In genomic region chr17:82058855-82059249, GRCh38 we compare ENCODE assay signal across 18 cellular contexts. TPM values are rescaled to one million over a fixed set of nuclear protein-coding genes. Genes with fewer than 3 reads are reported as not detected.
DNase-seq lines count a peak whose midpoint lies in the region; ATAC-seq, FAIRE-seq and TF ChIP-seq lines count a peak whose summit lies in the region.
"Had no signal": no experiment of that assay in that cellular context is flagged by ENCODE, and none has a peak within 500 bp of the region (broad histone marks: within the 10 kb centered on the region; RNA-seq: fewer than 3 reads in every experiment).

No MANE protein-coding gene starts in this region.

- H3K79me2 ChIP-seq in SK-N-SH (ENCODE audit: insufficient read depth) (peaks cover 17% of the 10 kb centered on the region; the same call in 1 of the 2 replicates), osteoblast (ENCODE audit: insufficient read depth, low read length) (peaks cover 16% of the 10 kb centered on the region)

- no peak for TF ChIP-seq RAD21 in SK-N-SH (IDR thresholded peaks at IDR 0.05; ENCODE audit: low read length)

- H2AFZ ChIP-seq in SK-N-SH (ENCODE audit: low read depth), result no peak overlapping the region
- H2AFZ ChIP-seq in osteoblast (ENCODE audit: low read length), result no peak overlapping the region

- H4K20me1 ChIP-seq in SK-N-SH (ENCODE audit: insufficient read depth), result no peaks in the 10 kb centered on the region
- H4K20me1 ChIP-seq in osteoblast (ENCODE audit: insufficient read depth, low read length), result peaks cover 3% of the 10 kb centered on the region

- H3K4me3 ChIP-seq in SK-N-SH (ENCODE audit: low read depth in 2 of 2, low read length in 1 of 2), result no peak overlapping the region
- H3K4me3 ChIP-seq in GM06990 (replicated peaks; ENCODE audit: low read depth, low read length), result no peak overlapping the region
- H3K4me3 ChIP-seq in WERI-Rb-1 (ENCODE audit: low read depth, low read length), result no peak overlapping the region
- no peak overlapping the region for H3K4me3 ChIP-seq in osteoblast (ENCODE audit: insufficient read depth, low read length)
- H3K4me3 ChIP-seq: Peyer's patch had no signal

- H3K9ac ChIP-seq in SK-N-SH, result no peak overlapping the region

- 96% methylated on average over 10 of the region's 10 CpGs for WGBS in SK-N-SH (ENCODE audit: low lambda C conversion rate)

- no peak for TF ChIP-seq EP300 in SK-N-SH (IDR thresholded peaks at IDR 0.05; ENCODE audit: borderline replicate concordance in 1 of 2, low read depth in 1 of 2, low read length in 1 of 2)

- H3K36me3 ChIP-seq in SK-N-SH (replicated peaks in 1 of 2; ENCODE audit: control insufficient read depth in 1 of 2, insufficient read depth in 2 of 2, low read length in 1 of 2) (peaks cover 39 to 98% of the 10 kb centered on the region in 2 experiments), GM06990 (ENCODE audit: control insufficient read depth, insufficient read depth, low read length) (peaks cover 56% of the 10 kb centered on the region), WERI-Rb-1 (peaks cover 97% of the 10 kb centered on the region), osteoblast (ENCODE audit: insufficient read depth, low read length) (peaks cover 50% of the 10 kb centered on the region)

- POLR2A ChIA-PET in SK-N-SH (lab: Yijun Ruan, JAX), result interaction anchor here (0.6 to 1.3 kb wide), 8 partner anchors 18 to 212 kb away, joined by 3 to 4 read pairs (median 3); partner anchors contain the start of genes DCXR and RAC3

- no peaks in the 10 kb centered on the region for H3K9me3 ChIP-seq in SK-N-SH
- no peaks in the 10 kb centered on the region for H3K9me3 ChIP-seq in WERI-Rb-1 (ENCODE audit: severe bottlenecking)
- no peaks in the 10 kb centered on the region for H3K9me3 ChIP-seq in osteoblast (ENCODE audit: low read depth, low read length)
- H3K9me3 ChIP-seq: Peyer's patch had no signal

- CTCF ChIA-PET in SK-N-SH (lab: Yijun Ruan, JAX), result interaction anchor here (1.2 to 8.0 kb wide), 7 partner anchors 21 to 99 kb away, joined by 4 to 47 read pairs (median 7); partner anchors contain the start of genes DCXR and RAC3

- no peak for FAIRE-seq in RCC 7860 (lab: Jason Lieb, UNC)
- FAIRE-seq: GM12891, GM18507 had no signal

- H3K9me2 ChIP-seq in SK-N-SH, result no peaks in the 10 kb centered on the region

- H3K27ac ChIP-seq in SK-N-SH (ENCODE audit: low read depth in 2 of 2, low read length in 1 of 2) (peak overlapping the region in 1 of 2 experiments; percentile 48; a peak in 1 of 4 replicates), WERI-Rb-1 (peak overlapping the region; percentile 23), osteoblast (ENCODE audit: low read depth, low read length) (no peak overlapping the region)
- H3K27ac ChIP-seq: Peyer's patch had no signal

- TF ChIP-seq CTCF in SK-N-SH (IDR thresholded peaks at IDR 0.05), result no peak
- TF ChIP-seq CTCF in GM06990 (IDR thresholded peaks at IDR 0.05; ENCODE audit: insufficient read depth, low read length, poor library complexity, severe bottlenecking), result no peak
- TF ChIP-seq CTCF in WERI-Rb-1 (IDR thresholded peaks at IDR 0.05; ENCODE audit: low read depth, low read length), result no peak
- no peak for TF ChIP-seq CTCF in osteoblast (IDR thresholded peaks at IDR 0.05; ENCODE audit: extremely low read depth, low read depth, low read length)

- H3K4me1 ChIP-seq in SK-N-SH (ENCODE audit: control insufficient read depth in 1 of 2, insufficient read depth in 2 of 2, low read depth in 1 of 2, low read length in 1 of 2) (peaks cover 0 to 8% of the 10 kb centered on the region in 2 experiments; a peak in 1 of 4 replicates), osteoblast (ENCODE audit: insufficient read depth, low read length) (no peaks in the 10 kb centered on the region)

- no peak overlapping the region for H3K4me2 ChIP-seq in SK-N-SH
- no peak overlapping the region for H3K4me2 ChIP-seq in osteoblast (ENCODE audit: insufficient read depth, low read length)

- no peaks in the 10 kb centered on the region for H3K27me3 ChIP-seq in SK-N-SH (ENCODE audit: insufficient read depth)
- H3K27me3 ChIP-seq in GM06990 (replicated peaks; ENCODE audit: control insufficient read depth, insufficient read depth, low read length), result no peaks in the 10 kb centered on the region
- H3K27me3 ChIP-seq in WERI-Rb-1 (ENCODE audit: insufficient read depth, low read depth, severe bottlenecking), result no peaks in the 10 kb centered on the region
- H3K27me3 ChIP-seq in osteoblast (ENCODE audit: insufficient read depth, low read length), result no peaks in the 10 kb centered on the region
- H3K27me3 ChIP-seq: Peyer's patch had no signal

- DNase-seq in SK-N-SH (no peak), GM06990 (ENCODE audit: extremely low read depth, insufficient read length) (peak; percentile 8), WERI-Rb-1 (no peak), osteoblast (ENCODE audit: insufficient read length, low spot score, missing footprints) (peak; percentile 81), GOT3 (lab: John Stamatoyannopoulos, UW) (no peak), cerebellar cortex (ENCODE audit: low spot score) (no peak), RCC 7860 (ENCODE audit: low spot score) (no peak)
- DNase-seq: 8988T; CD4-positive, alpha-beta T cell; DMS153; GF-D8; NCI-H1105 treated with DMSO at 0.1 percent for 48 hours; NCI-H1694; Peyer's patch; SIG-M5 had no signal

- ATAC-seq in SK-N-SH treated with all-trans-retinoic acid at 6 μM for 48 hours, result no peak

- peaks cover 33% of the 10 kb centered on the region for H3F3A ChIP-seq in SK-N-SH (replicated peaks; ENCODE audit: insufficient read depth)

TF ChIP-seq in SK-N-SH, 30 proteins besides CTCF, POLR2A, EP300 and RAD21:
- TF ChIP-seq POLR2AphosphoS5 (IDR thresholded peaks at IDR 0.05; ENCODE audit: low read depth, low read length) (peak; percentile 22), FOXM1 (IDR thresholded peaks at IDR 0.05; ENCODE audit: low read depth) (no peak), FOXJ3 (CRISPR knock-in tag; IDR thresholded peaks at IDR 0.05) (no peak), MEF2A (IDR thresholded peaks at IDR 0.05; ENCODE audit: borderline replicate concordance, low read depth) (no peak), YY1 (IDR thresholded peaks at IDR 0.05; ENCODE audit: low read depth) (no peak), SMC3 (IDR thresholded peaks at IDR 0.05; ENCODE audit: low read depth, low read length) (no peak)

TF ChIP-seq in SK-N-SH treated with all-trans-retinoic acid at 6 μM for 48 hours, 23 proteins besides CTCF, POLR2A, EP300 and RAD21:
- TF ChIP-seq GLIS3 (CRISPR knock-in tag; IDR thresholded peaks at IDR 0.05) (no peak), ZNF70 (CRISPR knock-in tag; IDR thresholded peaks at IDR 0.05) (no peak)
TF ChIP-seq in SK-N-SH treated with all-trans-retinoic acid at 6 μM for 48 hours: peak in this region for 0.

RNA-seq across cellular contexts. Expression of gene DUS1L, which starts 6.8 kb away (rescaled TPM):
- 144 and 163 TPM in 2 replicates for polyA plus RNA-seq in SK-N-SH (2012; rRNA removed)
- polyA plus RNA-seq in SK-N-SH (2012; cell fraction: cytosol; rRNA removed), result 57.9 and 78.7 TPM in 2 replicates
- polyA plus RNA-seq in SK-N-SH (2012; cell fraction: nucleus; rRNA removed), result 1,198 and 1,537 TPM in 2 replicates
- total RNA-seq in osteoblast, result 43.8 and 43.9 TPM in 2 replicates

RNA-seq across cellular contexts. Expression of gene GPS1, which starts 7.2 kb away (rescaled TPM):
- polyA plus RNA-seq in SK-N-SH (2012; rRNA removed), result 264 and 272 TPM in 2 replicates
- 79.9 and 147 TPM in 2 replicates for polyA plus RNA-seq in SK-N-SH (2012; cell fraction: cytosol; rRNA removed)
- polyA plus RNA-seq in SK-N-SH (2012; cell fraction: nucleus; rRNA removed), result 584 and 643 TPM in 2 replicates
- total RNA-seq in osteoblast, result 90.2 and 93.7 TPM in 2 replicates

RNA-seq across cellular contexts. Expression of gene RFNG, which starts 7.2 kb away (rescaled TPM):
- polyA plus RNA-seq in SK-N-SH (2012; rRNA removed), result 54.4 and 68.6 TPM in 2 replicates
- 22.9 and 37.2 TPM in 2 replicates for polyA plus RNA-seq in SK-N-SH (2012; cell fraction: cytosol; rRNA removed)
- 329 and 368 TPM in 2 replicates for polyA plus RNA-seq in SK-N-SH (2012; cell fraction: nucleus; rRNA removed)
- total RNA-seq in osteoblast, result 46.3 and 52.7 TPM in 2 replicates

RNA-seq across cellular contexts. Expression of gene DCXR, which starts 21.4 kb away (rescaled TPM):
- 153 and 190 TPM in 2 replicates for polyA plus RNA-seq in SK-N-SH (2012; rRNA removed)
- 75.6 and 113 TPM in 2 replicates for polyA plus RNA-seq in SK-N-SH (2012; cell fraction: cytosol; rRNA removed)
- 168 and 433 TPM in 2 replicates for polyA plus RNA-seq in SK-N-SH (2012; cell fraction: nucleus; rRNA removed)
- 23.9 and 31.8 TPM in 2 replicates for total RNA-seq in osteoblast

RNA-seq across cellular contexts. Expression of gene RAC3, which starts 27.4 kb away (rescaled TPM):
- 69.9 and 83.6 TPM in 2 replicates for polyA plus RNA-seq in SK-N-SH (2012; rRNA removed)
- polyA plus RNA-seq in SK-N-SH (2012; cell fraction: cytosol; rRNA removed), result 34.1 and 51.7 TPM in 2 replicates
- 103 and 145 TPM in 2 replicates for polyA plus RNA-seq in SK-N-SH (2012; cell fraction: nucleus; rRNA removed)
- total RNA-seq in osteoblast, result 0.59 and 1.8 TPM in 2 replicates

Comparison
In these comparisons a context has a peak if more than half of its experiments do, and no peak if none do; other contexts are left out.
1. DNase-seq: peak in GM06990 (single experiment) and osteoblast (single experiment); none in SK-N-SH (single experiment), WERI-Rb-1 (single experiment), GOT3 (single experiment), cerebellar cortex (single experiment) and RCC 7860 (single experiment).